In the genomic region with DNA sequence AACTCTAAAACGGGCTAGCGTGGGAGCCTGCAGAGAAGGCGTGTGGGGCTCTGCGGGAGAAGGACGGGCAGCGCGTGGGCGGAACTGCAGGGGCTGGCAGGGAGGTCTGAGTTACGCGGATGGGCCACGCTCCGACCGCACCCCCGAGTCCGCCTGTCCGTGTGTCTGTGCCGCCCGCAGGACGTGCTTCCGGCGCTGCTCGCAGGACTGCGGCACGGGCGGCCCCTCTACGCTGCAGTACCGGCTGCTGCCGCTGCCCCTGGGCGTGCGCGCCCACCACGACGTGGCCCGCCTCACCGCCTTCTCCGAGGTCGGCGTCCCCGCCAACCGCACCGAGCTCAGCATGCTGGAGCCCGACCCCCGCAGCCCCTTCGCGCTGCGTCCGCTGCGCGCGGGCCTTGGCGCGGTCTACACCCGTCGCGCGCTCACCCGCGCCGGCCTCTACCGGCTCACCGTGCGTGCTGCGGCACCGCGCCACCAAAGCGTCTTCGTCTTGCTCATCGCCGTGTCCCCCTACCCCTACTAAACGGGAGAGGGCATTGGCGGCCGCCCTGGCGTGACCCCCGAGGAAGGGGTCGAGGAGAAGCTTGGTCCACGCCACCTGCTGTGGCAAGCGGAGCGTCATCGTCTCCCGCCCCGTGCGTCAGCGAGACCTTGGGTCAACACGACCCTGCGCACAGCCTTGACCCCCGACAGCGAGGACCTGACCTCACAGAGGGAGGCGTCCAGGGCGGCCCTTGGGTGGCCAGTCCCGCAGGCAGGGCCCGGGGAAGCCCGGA, we compare ENCODE assay signal across 1 cellular context.
TF ChIP-seq lines count a peak whose summit lies in the region.

No MANE protein-coding gene starts in this region.

TF ChIP-seq in HepG2, 621 proteins besides CTCF, POLR2A, EP300 and RAD21 (continued from another document and continues in another):
- TF ChIP-seq SIN3A (IDR thresholded peaks at IDR 0.05; ENCODE audit: borderline replicate concordance, low read depth, low read length) (no peak), FOSL2 (CRISPR knock-in tag; IDR thresholded peaks at IDR 0.05) (peak; percentile 62), NFYC (CRISPR knock-in tag; IDR thresholded peaks at IDR 0.05) (no peak), NONO (IDR thresholded peaks at IDR 0.05) (no peak), NONO (CRISPR knock-in tag; conservative IDR thresholded peaks at IDR 0.05) (0 out of 2 replicates have a peak, but pooled peaks have one; percentile 70), BCL6 (CRISPR knock-in tag; IDR thresholded peaks at IDR 0.05) (peak; percentile 51), ZSCAN12 (CRISPR knock-in tag; IDR thresholded peaks at IDR 0.05) (0 out of 2 replicates have a peak, but pooled peaks have one; percentile 38), MTA1 (CRISPR knock-in tag; IDR thresholded peaks at IDR 0.05; ENCODE audit: borderline replicate concordance) (peak; percentile 91; the same call in 1 of the 2 replicates), MXI1 (IDR thresholded peaks at IDR 0.05; ENCODE audit: borderline replicate concordance, low read depth, low read length) (no peak), ZNF10 (CRISPR knock-in tag; IDR thresholded peaks at IDR 0.05; ENCODE audit: borderline replicate concordance, low read depth) (0 out of 2 replicates have a peak, but pooled peaks have one; percentile 52), CCDC6 (CRISPR knock-in tag; IDR thresholded peaks at IDR 0.05) (0 out of 2 replicates have a peak, but pooled peaks have one; percentile 55), SP1 (IDR thresholded peaks at IDR 0.05) (no peak), SP1 (CRISPR knock-in tag; IDR thresholded peaks at IDR 0.05) (no peak), XBP1 (CRISPR knock-in tag; IDR thresholded peaks at IDR 0.05) (no peak), ZNF547 (CRISPR knock-in tag; IDR thresholded peaks at IDR 0.05) (0 out of 2 replicates have a peak, but pooled peaks have one; percentile 53), ZNF549 (CRISPR knock-in tag; IDR thresholded peaks at IDR 0.05) (no peak), ZNF782 (CRISPR knock-in tag; IDR thresholded peaks at IDR 0.05; ENCODE audit: borderline replicate concordance) (no peak), REXO4 (CRISPR knock-in tag; IDR thresholded peaks at IDR 0.05; ENCODE audit: borderline replicate concordance) (0 out of 2 replicates have a peak, but pooled peaks have one; percentile 7), ZNF644 (CRISPR knock-in tag; IDR thresholded peaks at IDR 0.05; ENCODE audit: low read depth) (no peak), CCAR2 (optimal IDR thresholded peaks at IDR 0.05; ENCODE audit: low read depth, low read length) (no peak), ZMYM4 (CRISPR knock-in tag; IDR thresholded peaks at IDR 0.05) (peak; percentile 60; the same call in 1 of the 2 replicates), SMYD3 (CRISPR knock-in tag; IDR thresholded peaks at IDR 0.05) (no peak), NR2F6 (IDR thresholded peaks at IDR 0.05) (peak; percentile 88; the same call in 1 of the 2 replicates), NR2F6 (CRISPR knock-in tag; IDR thresholded peaks at IDR 0.05) (peak; percentile 95), ZNF432 (CRISPR knock-in tag; IDR thresholded peaks at IDR 0.05; ENCODE audit: borderline replicate concordance) (no peak), FOXO1 (CRISPR knock-in tag; IDR thresholded peaks at IDR 0.05) (peak; percentile 33; the same call in 1 of the 2 replicates), PHB2 (IDR thresholded peaks at IDR 0.05; ENCODE audit: partially characterized antibody) (no peak)
- TF ChIP-seq, protein P1, sequence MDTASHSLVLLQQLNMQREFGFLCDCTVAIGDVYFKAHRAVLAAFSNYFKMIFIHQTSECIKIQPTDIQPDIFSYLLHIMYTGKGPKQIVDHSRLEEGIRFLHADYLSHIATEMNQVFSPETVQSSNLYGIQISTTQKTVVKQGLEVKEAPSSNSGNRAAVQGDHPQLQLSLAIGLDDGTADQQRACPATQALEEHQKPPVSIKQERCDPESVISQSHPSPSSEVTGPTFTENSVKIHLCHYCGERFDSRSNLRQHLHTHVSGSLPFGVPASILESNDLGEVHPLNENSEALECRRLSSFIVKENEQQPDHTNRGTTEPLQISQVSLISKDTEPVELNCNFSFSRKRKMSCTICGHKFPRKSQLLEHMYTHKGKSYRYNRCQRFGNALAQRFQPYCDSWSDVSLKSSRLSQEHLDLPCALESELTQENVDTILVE (CRISPR knock-in tag; IDR thresholded peaks at IDR 0.05): no peak
- TF ChIP-seq, protein P2, sequence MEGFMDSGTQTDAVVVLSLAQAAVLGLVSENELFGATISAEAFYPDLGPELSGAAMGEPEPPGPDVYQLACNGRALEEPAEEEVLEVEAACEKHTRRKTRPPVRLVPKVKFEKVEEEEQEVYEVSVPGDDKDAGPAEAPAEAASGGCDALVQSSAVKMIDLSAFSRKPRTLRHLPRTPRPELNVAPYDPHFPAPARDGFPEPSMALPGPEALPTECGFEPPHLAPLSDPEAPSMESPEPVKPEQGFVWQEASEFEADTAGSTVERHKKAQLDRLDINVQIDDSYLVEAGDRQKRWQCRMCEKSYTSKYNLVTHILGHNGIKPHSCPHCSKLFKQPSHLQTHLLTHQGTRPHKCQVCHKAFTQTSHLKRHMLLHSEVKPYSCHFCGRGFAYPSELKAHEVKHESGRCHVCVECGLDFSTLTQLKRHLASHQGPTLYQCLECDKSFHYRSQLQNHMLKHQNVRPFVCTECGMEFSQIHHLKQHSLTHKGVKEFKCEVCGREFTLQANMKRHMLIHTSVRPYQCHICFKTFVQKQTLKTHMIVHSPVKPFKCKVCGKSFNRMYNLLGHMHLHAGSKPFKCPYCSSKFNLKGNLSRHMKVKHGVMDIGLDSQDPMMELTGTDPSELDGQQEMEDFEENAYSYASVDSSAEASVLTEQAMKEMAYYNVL (CRISPR knock-in tag; IDR thresholded peaks at IDR 0.05; ENCODE audit: borderline replicate concordance): no peak
- TF ChIP-seq, protein P3, sequence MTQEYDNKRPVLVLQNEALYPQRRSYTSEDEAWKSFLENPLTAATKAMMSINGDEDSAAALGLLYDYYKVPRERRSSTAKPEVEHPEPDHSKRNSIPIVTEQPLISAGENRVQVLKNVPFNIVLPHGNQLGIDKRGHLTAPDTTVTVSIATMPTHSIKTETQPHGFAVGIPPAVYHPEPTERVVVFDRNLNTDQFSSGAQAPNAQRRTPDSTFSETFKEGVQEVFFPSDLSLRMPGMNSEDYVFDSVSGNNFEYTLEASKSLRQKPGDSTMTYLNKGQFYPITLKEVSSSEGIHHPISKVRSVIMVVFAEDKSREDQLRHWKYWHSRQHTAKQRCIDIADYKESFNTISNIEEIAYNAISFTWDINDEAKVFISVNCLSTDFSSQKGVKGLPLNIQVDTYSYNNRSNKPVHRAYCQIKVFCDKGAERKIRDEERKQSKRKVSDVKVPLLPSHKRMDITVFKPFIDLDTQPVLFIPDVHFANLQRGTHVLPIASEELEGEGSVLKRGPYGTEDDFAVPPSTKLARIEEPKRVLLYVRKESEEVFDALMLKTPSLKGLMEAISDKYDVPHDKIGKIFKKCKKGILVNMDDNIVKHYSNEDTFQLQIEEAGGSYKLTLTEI (CRISPR knock-in tag; conservative IDR thresholded peaks at IDR 0.05): no peak
- TF ChIP-seq, protein P4, sequence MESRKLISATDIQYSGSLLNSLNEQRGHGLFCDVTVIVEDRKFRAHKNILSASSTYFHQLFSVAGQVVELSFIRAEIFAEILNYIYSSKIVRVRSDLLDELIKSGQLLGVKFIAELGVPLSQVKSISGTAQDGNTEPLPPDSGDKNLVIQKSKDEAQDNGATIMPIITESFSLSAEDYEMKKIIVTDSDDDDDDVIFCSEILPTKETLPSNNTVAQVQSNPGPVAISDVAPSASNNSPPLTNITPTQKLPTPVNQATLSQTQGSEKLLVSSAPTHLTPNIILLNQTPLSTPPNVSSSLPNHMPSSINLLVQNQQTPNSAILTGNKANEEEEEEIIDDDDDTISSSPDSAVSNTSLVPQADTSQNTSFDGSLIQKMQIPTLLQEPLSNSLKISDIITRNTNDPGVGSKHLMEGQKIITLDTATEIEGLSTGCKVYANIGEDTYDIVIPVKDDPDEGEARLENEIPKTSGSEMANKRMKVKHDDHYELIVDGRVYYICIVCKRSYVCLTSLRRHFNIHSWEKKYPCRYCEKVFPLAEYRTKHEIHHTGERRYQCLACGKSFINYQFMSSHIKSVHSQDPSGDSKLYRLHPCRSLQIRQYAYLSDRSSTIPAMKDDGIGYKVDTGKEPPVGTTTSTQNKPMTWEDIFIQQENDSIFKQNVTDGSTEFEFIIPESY (CRISPR knock-in tag; IDR thresholded peaks at IDR 0.05): no peak
- TF ChIP-seq, protein P5, sequence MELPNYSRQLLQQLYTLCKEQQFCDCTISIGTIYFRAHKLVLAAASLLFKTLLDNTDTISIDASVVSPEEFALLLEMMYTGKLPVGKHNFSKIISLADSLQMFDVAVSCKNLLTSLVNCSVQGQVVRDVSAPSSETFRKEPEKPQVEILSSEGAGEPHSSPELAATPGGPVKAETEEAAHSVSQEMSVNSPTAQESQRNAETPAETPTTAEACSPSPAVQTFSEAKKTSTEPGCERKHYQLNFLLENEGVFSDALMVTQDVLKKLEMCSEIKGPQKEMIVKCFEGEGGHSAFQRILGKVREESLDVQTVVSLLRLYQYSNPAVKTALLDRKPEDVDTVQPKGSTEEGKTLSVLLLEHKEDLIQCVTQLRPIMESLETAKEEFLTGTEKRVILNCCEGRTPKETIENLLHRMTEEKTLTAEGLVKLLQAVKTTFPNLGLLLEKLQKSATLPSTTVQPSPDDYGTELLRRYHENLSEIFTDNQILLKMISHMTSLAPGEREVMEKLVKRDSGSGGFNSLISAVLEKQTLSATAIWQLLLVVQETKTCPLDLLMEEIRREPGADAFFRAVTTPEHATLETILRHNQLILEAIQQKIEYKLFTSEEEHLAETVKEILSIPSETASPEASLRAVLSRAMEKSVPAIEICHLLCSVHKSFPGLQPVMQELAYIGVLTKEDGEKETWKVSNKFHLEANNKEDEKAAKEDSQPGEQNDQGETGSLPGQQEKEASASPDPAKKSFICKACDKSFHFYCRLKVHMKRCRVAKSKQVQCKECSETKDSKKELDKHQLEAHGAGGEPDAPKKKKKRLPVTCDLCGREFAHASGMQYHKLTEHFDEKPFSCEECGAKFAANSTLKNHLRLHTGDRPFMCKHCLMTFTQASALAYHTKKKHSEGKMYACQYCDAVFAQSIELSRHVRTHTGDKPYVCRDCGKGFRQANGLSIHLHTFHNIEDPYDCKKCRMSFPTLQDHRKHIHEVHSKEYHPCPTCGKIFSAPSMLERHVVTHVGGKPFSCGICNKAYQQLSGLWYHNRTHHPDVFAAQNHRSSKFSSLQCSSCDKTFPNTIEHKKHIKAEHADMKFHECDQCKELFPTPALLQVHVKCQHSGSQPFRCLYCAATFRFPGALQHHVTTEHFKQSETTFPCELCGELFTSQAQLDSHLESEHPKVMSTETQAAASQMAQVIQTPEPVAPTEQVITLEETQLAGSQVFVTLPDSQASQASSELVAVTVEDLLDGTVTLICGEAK (IDR thresholded peaks at IDR 0.05): no peak
- TF ChIP-seq, protein P5 (CRISPR knock-in tag; IDR thresholded peaks at IDR 0.05): no peak
- TF ChIP-seq, protein P6, sequence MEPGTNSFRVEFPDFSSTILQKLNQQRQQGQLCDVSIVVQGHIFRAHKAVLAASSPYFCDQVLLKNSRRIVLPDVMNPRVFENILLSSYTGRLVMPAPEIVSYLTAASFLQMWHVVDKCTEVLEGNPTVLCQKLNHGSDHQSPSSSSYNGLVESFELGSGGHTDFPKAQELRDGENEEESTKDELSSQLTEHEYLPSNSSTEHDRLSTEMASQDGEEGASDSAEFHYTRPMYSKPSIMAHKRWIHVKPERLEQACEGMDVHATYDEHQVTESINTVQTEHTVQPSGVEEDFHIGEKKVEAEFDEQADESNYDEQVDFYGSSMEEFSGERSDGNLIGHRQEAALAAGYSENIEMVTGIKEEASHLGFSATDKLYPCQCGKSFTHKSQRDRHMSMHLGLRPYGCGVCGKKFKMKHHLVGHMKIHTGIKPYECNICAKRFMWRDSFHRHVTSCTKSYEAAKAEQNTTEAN (CRISPR knock-in tag; conservative IDR thresholded peaks at IDR 0.05): 0 out of 2 replicates have a peak, but pooled peaks have one; percentile 32
- TF ChIP-seq, protein P7, sequence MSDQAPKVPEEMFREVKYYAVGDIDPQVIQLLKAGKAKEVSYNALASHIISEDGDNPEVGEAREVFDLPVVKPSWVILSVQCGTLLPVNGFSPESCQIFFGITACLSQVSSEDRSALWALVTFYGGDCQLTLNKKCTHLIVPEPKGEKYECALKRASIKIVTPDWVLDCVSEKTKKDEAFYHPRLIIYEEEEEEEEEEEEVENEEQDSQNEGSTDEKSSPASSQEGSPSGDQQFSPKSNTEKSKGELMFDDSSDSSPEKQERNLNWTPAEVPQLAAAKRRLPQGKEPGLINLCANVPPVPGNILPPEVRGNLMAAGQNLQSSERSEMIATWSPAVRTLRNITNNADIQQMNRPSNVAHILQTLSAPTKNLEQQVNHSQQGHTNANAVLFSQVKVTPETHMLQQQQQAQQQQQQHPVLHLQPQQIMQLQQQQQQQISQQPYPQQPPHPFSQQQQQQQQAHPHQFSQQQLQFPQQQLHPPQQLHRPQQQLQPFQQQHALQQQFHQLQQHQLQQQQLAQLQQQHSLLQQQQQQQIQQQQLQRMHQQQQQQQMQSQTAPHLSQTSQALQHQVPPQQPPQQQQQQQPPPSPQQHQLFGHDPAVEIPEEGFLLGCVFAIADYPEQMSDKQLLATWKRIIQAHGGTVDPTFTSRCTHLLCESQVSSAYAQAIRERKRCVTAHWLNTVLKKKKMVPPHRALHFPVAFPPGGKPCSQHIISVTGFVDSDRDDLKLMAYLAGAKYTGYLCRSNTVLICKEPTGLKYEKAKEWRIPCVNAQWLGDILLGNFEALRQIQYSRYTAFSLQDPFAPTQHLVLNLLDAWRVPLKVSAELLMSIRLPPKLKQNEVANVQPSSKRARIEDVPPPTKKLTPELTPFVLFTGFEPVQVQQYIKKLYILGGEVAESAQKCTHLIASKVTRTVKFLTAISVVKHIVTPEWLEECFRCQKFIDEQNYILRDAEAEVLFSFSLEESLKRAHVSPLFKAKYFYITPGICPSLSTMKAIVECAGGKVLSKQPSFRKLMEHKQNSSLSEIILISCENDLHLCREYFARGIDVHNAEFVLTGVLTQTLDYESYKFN (CRISPR knock-in tag; conservative IDR thresholded peaks at IDR 0.05): peak; percentile 59
